25 cellular contexts compared by ENCODE assay signal in the genomic region with DNA sequence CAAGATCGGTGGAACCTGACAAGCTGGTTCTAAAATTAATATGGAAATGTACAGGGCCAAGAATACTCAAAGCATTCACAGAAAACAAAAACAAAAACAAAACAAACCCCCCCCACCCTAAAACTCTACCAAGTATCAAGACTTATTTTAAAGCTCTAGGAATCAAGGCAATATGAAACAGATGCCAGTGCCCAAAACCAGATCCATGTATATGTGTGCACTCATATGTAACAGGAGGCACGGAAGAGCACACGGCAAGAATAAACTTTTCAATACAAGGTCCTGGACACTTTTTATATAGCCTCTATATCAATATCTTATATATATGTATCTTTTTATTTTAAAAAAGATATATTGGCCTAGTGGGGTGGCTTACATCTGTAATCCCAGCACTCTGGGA.
"Had no signal": no experiment of that assay in that cellular context is flagged by ENCODE, and none has a peak within 500 bp of the region (broad histone marks: within the 10 kb centered on the region; RNA-seq: fewer than 3 reads in every experiment).

No MANE protein-coding gene starts in this region.

- H3K27me3 ChIP-seq: colonic mucosa, dorsolateral prefrontal cortex, esophagus muscularis mucosa, esophagus squamous epithelium, foreskin keratinocyte, gastrocnemius medialis, gastroesophageal sphincter, heart left ventricle, heart right ventricle had no signal

- H3K4me1 ChIP-seq: colonic mucosa, esophagus squamous epithelium, foreskin keratinocyte, gastroesophageal sphincter had no signal

- H3K9me3 ChIP-seq: colonic mucosa, esophagus muscularis mucosa, esophagus squamous epithelium, gastrocnemius medialis, gastroesophageal sphincter had no signal

- ATAC-seq: effector memory CD8-positive, alpha-beta T cell; esophagus mucosa; foreskin keratinocyte; gastrocnemius medialis; gastroesophageal sphincter; heart left ventricle; heart right ventricle had no signal

- DNase-seq: colonic mucosa; cortex of kidney; dermis blood vessel endothelial cell; dorsolateral prefrontal cortex; effector CD4-positive, alpha-beta T cell; effector CD8-positive, alpha-beta T cell; effector memory CD4-positive, alpha-beta T cell; effector memory CD8-positive, alpha-beta T cell; endodermal cell; erythroblast; esophagus squamous epithelium; foreskin fibroblast; foreskin keratinocyte; foreskin melanocyte; gastrocnemius medialis; glutamatergic neuron; head of caudate nucleus; heart left ventricle; heart right ventricle had no signal

- H3K36me3 ChIP-seq: colonic mucosa had no signal

- H3K4me3 ChIP-seq: colonic mucosa, coronary artery, dorsolateral prefrontal cortex, esophagus muscularis mucosa, esophagus squamous epithelium, gastrocnemius medialis, gastroesophageal sphincter, heart left ventricle, heart right ventricle had no signal

- H3K27ac ChIP-seq: colonic mucosa, coronary artery, dorsolateral prefrontal cortex, epithelial cell of prostate, esophagus muscularis mucosa, esophagus squamous epithelium, foreskin keratinocyte, gastrocnemius medialis, gastroesophageal sphincter, heart left ventricle, heart right ventricle had no signal

- FAIRE-seq: endothelial cell of umbilical vein had no signal
